In the genomic region with DNA sequence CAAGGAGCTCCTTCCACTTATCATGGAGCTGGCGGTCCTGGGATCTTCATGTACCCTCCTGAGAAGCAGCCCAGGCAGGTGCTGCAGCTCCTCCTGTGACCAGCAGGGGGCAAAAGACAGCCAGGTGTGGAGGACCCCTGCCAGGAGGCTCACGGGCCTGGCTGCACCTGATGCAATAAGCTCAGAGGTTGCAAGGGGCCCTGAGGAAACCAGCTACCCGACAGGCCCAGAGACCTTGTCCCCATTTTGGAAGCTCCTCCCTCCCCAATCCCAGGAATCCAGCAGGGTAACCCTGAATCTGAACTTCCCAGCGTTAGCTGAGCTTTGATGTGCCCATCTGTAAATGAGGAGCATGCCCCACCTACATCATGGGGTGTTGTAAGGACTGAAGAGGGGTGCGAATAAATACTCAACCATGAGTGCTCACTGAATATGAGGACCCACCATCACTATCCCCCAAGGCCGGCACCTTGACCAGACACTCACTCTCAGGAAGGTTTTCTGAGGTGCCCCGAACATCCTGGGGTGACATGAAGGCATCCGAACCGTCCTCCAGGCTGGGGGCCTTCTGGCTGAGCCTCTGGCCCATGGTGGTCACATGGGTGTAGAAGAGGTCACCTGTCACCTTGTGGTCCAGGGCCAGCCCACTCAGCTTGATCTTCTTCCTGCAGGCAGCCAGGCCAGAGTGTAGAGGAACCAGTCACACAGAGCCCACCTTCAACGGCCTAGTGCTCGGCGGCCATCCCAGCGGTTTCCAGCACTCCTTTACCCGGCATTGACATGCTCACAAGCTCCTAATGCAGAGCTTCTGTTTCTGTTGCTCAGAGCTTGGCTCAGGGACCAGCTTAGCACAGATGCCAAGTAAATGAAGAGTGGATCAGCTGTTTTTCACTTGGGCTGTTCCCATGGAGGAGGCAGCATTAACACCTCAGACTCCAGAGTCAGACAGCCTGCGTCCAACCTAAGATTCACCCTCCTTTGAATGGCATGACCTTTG, we compare ENCODE assay signal across 1 cellular context.
TF ChIP-seq lines count a peak whose summit lies in the region.

No MANE protein-coding gene starts in this region.

TF ChIP-seq in HepG2, 621 proteins besides CTCF, POLR2A, EP300 and RAD21 (continued from another document and continues in another):
- TF ChIP-seq, protein P1, sequence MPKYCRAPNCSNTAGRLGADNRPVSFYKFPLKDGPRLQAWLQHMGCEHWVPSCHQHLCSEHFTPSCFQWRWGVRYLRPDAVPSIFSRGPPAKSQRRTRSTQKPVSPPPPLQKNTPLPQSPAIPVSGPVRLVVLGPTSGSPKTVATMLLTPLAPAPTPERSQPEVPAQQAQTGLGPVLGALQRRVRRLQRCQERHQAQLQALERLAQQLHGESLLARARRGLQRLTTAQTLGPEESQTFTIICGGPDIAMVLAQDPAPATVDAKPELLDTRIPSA (CRISPR knock-in tag; IDR thresholded peaks at IDR 0.05; ENCODE audit: borderline replicate concordance): no peak
- peak; percentile 45; the same call in 1 of the 2 replicates for TF ChIP-seq ZNF331 (CRISPR knock-in tag; IDR thresholded peaks at IDR 0.05)
- TF ChIP-seq ZNF687 (CRISPR knock-in tag; IDR thresholded peaks at IDR 0.05): peak; percentile 88
- no peak for TF ChIP-seq ZNF484 (CRISPR knock-in tag; IDR thresholded peaks at IDR 0.05; ENCODE audit: borderline replicate concordance, low read depth)
- no peak for TF ChIP-seq NR2F1 (CRISPR knock-in tag; IDR thresholded peaks at IDR 0.05)
- TF ChIP-seq, protein P2, sequence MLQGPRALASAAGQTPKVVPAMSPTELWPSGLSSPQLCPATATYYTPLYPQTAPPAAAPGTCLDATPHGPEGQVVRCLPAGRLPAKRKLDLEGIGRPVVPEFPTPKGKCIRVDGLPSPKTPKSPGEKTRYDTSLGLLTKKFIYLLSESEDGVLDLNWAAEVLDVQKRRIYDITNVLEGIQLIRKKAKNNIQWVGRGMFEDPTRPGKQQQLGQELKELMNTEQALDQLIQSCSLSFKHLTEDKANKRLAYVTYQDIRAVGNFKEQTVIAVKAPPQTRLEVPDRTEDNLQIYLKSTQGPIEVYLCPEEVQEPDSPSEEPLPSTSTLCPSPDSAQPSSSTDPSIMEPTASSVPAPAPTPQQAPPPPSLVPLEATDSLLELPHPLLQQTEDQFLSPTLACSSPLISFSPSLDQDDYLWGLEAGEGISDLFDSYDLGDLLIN (CRISPR knock-in tag; IDR thresholded peaks at IDR 0.05; ENCODE audit: borderline replicate concordance): no peak
- TF ChIP-seq, protein P3, sequence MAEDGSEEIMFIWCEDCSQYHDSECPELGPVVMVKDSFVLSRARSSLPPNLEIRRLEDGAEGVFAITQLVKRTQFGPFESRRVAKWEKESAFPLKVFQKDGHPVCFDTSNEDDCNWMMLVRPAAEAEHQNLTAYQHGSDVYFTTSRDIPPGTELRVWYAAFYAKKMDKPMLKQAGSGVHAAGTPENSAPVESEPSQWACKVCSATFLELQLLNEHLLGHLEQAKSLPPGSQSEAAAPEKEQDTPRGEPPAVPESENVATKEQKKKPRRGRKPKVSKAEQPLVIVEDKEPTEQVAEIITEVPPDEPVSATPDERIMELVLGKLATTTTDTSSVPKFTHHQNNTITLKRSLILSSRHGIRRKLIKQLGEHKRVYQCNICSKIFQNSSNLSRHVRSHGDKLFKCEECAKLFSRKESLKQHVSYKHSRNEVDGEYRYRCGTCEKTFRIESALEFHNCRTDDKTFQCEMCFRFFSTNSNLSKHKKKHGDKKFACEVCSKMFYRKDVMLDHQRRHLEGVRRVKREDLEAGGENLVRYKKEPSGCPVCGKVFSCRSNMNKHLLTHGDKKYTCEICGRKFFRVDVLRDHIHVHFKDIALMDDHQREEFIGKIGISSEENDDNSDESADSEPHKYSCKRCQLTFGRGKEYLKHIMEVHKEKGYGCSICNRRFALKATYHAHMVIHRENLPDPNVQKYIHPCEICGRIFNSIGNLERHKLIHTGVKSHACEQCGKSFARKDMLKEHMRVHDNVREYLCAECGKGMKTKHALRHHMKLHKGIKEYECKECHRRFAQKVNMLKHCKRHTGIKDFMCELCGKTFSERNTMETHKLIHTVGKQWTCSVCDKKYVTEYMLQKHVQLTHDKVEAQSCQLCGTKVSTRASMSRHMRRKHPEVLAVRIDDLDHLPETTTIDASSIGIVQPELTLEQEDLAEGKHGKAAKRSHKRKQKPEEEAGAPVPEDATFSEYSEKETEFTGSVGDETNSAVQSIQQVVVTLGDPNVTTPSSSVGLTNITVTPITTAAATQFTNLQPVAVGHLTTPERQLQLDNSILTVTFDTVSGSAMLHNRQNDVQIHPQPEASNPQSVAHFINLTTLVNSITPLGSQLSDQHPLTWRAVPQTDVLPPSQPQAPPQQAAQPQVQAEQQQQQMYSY (CRISPR knock-in tag; IDR thresholded peaks at IDR 0.05): no peak
- no peak for TF ChIP-seq CAMTA2 (CRISPR knock-in tag; IDR thresholded peaks at IDR 0.05; ENCODE audit: borderline replicate concordance)
- TF ChIP-seq, protein P4, sequence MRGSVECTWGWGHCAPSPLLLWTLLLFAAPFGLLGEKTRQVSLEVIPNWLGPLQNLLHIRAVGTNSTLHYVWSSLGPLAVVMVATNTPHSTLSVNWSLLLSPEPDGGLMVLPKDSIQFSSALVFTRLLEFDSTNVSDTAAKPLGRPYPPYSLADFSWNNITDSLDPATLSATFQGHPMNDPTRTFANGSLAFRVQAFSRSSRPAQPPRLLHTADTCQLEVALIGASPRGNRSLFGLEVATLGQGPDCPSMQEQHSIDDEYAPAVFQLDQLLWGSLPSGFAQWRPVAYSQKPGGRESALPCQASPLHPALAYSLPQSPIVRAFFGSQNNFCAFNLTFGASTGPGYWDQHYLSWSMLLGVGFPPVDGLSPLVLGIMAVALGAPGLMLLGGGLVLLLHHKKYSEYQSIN (CRISPR knock-in tag; IDR thresholded peaks at IDR 0.05; ENCODE audit: borderline replicate concordance): no peak
- no peak for TF ChIP-seq SNRNP70 (IDR thresholded peaks at IDR 0.05; ENCODE audit: low read depth, low read length)
- TF ChIP-seq, protein P5, sequence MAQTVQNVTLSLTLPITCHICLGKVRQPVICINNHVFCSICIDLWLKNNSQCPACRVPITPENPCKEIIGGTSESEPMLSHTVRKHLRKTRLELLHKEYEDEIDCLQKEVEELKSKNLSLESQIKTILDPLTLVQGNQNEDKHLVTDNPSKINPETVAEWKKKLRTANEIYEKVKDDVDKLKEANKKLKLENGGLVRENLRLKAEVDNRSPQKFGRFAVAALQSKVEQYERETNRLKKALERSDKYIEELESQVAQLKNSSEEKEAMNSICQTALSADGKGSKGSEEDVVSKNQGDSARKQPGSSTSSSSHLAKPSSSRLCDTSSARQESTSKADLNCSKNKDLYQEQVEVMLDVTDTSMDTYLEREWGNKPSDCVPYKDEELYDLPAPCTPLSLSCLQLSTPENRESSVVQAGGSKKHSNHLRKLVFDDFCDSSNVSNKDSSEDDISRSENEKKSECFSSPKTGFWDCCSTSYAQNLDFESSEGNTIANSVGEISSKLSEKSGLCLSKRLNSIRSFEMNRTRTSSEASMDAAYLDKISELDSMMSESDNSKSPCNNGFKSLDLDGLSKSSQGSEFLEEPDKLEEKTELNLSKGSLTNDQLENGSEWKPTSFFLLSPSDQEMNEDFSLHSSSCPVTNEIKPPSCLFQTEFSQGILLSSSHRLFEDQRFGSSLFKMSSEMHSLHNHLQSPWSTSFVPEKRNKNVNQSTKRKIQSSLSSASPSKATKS (CRISPR knock-in tag; IDR thresholded peaks at IDR 0.05): no peak
- TF ChIP-seq, protein P6, sequence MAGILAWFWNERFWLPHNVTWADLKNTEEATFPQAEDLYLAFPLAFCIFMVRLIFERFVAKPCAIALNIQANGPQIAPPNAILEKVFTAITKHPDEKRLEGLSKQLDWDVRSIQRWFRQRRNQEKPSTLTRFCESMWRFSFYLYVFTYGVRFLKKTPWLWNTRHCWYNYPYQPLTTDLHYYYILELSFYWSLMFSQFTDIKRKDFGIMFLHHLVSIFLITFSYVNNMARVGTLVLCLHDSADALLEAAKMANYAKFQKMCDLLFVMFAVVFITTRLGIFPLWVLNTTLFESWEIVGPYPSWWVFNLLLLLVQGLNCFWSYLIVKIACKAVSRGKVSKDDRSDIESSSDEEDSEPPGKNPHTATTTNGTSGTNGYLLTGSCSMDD (CRISPR knock-in tag; IDR thresholded peaks at IDR 0.05): no peak
- TF ChIP-seq TSC22D2 (CRISPR knock-in tag; IDR thresholded peaks at IDR 0.05; ENCODE audit: borderline replicate concordance): 0 out of 2 replicates have a peak, but pooled peaks have one; percentile 23
- no peak for TF ChIP-seq ZNF232 (CRISPR knock-in tag; IDR thresholded peaks at IDR 0.05; ENCODE audit: borderline replicate concordance)
- peak; percentile 78; the same call in 1 of the 2 replicates for TF ChIP-seq MYC (CRISPR knock-in tag; IDR thresholded peaks at IDR 0.05; ENCODE audit: borderline replicate concordance)
- no peak for TF ChIP-seq ZNF709 (CRISPR knock-in tag; IDR thresholded peaks at IDR 0.05)
- TF ChIP-seq ARID2 (CRISPR knock-in tag; IDR thresholded peaks at IDR 0.05; ENCODE audit: borderline replicate concordance): no peak
- TF ChIP-seq, protein P7, sequence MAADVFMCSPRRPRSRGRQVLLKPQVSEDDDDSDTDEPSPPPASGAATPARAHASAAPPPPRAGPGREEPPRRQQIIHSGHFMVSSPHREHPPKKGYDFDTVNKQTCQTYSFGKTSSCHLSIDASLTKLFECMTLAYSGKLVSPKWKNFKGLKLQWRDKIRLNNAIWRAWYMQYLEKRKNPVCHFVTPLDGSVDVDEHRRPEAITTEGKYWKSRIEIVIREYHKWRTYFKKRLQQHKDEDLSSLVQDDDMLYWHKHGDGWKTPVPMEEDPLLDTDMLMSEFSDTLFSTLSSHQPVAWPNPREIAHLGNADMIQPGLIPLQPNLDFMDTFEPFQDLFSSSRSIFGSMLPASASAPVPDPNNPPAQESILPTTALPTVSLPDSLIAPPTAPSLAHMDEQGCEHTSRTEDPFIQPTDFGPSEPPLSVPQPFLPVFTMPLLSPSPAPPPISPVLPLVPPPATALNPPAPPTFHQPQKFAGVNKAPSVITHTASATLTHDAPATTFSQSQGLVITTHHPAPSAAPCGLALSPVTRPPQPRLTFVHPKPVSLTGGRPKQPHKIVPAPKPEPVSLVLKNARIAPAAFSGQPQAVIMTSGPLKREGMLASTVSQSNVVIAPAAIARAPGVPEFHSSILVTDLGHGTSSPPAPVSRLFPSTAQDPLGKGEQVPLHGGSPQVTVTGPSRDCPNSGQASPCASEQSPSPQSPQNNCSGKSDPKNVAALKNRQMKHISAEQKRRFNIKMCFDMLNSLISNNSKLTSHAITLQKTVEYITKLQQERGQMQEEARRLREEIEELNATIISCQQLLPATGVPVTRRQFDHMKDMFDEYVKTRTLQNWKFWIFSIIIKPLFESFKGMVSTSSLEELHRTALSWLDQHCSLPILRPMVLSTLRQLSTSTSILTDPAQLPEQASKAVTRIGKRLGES (CRISPR knock-in tag; IDR thresholded peaks at IDR 0.05; ENCODE audit: borderline replicate concordance): no peak
- TF ChIP-seq ZIK1 (CRISPR knock-in tag; IDR thresholded peaks at IDR 0.05; ENCODE audit: borderline replicate concordance, low read depth): no peak
- TF ChIP-seq ELF1 (CRISPR knock-in tag; IDR thresholded peaks at IDR 0.05): 0 out of 2 replicates have a peak, but pooled peaks have one; percentile 30
- no peak for TF ChIP-seq MBD4 (IDR thresholded peaks at IDR 0.05; ENCODE audit: borderline replicate concordance, low read length)
- no peak for TF ChIP-seq ZNF562 (CRISPR knock-in tag; IDR thresholded peaks at IDR 0.05; ENCODE audit: borderline replicate concordance)
- no peak for TF ChIP-seq RNF2 (conservative IDR thresholded peaks at IDR 0.05; ENCODE audit: low read depth)
- no peak for TF ChIP-seq ZNF251 (CRISPR knock-in tag; IDR thresholded peaks at IDR 0.05)
- TF ChIP-seq, protein P8, sequence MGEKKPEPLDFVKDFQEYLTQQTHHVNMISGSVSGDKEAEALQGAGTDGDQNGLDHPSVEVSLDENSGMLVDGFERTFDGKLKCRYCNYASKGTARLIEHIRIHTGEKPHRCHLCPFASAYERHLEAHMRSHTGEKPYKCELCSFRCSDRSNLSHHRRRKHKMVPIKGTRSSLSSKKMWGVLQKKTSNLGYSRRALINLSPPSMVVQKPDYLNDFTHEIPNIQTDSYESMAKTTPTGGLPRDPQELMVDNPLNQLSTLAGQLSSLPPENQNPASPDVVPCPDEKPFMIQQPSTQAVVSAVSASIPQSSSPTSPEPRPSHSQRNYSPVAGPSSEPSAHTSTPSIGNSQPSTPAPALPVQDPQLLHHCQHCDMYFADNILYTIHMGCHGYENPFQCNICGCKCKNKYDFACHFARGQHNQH (CRISPR knock-in tag; IDR thresholded peaks at IDR 0.05): 0 out of 2 replicates have a peak, but pooled peaks have one; percentile 56
- TF ChIP-seq SMC3 (IDR thresholded peaks at IDR 0.05; ENCODE audit: low read length): peak; percentile 85
- TF ChIP-seq, protein P9, sequence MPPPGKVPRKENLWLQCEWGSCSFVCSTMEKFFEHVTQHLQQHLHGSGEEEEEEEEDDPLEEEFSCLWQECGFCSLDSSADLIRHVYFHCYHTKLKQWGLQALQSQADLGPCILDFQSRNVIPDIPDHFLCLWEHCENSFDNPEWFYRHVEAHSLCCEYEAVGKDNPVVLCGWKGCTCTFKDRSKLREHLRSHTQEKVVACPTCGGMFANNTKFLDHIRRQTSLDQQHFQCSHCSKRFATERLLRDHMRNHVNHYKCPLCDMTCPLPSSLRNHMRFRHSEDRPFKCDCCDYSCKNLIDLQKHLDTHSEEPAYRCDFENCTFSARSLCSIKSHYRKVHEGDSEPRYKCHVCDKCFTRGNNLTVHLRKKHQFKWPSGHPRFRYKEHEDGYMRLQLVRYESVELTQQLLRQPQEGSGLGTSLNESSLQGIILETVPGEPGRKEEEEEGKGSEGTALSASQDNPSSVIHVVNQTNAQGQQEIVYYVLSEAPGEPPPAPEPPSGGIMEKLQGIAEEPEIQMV (CRISPR knock-in tag; IDR thresholded peaks at IDR 0.05; ENCODE audit: low read depth): no peak
- no peak; the same call in 1 of the 2 replicates for TF ChIP-seq ZSCAN31 (CRISPR knock-in tag; IDR thresholded peaks at IDR 0.05; ENCODE audit: low read depth)
- TF ChIP-seq SNAPC2 (CRISPR knock-in tag; IDR thresholded peaks at IDR 0.05): no peak
- TF ChIP-seq SYNCRIP (IDR thresholded peaks at IDR 0.05; ENCODE audit: insufficient read depth, low read depth, low read length): no peak
